Comparison of ENCODE assay signal across 1 cellular context in the genomic region with DNA sequence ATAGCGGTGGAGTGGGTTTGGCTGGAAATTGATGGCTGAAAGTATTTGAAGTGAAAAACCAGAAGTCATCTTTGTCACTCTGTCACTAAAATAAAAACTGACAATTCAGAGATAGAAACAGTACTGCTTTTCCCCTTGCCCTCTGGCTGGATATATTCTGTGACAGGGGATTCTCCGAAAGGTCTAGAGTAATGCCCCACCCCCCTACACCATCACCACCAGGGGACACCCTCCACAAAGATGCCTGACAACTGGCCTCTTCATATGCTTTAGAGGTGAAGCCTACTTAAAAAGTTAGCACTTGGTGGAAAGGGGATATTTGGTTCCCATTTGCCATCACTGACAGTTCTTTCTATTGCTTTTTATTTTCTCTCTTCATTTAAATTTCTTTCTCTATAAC.
TF ChIP-seq lines count a peak whose summit lies in the region.

No MANE protein-coding gene starts in this region.

TF ChIP-seq in K562, 482 proteins besides CTCF, POLR2A, EP300 and RAD21 (continued from another document):
- TF ChIP-seq, protein P1, sequence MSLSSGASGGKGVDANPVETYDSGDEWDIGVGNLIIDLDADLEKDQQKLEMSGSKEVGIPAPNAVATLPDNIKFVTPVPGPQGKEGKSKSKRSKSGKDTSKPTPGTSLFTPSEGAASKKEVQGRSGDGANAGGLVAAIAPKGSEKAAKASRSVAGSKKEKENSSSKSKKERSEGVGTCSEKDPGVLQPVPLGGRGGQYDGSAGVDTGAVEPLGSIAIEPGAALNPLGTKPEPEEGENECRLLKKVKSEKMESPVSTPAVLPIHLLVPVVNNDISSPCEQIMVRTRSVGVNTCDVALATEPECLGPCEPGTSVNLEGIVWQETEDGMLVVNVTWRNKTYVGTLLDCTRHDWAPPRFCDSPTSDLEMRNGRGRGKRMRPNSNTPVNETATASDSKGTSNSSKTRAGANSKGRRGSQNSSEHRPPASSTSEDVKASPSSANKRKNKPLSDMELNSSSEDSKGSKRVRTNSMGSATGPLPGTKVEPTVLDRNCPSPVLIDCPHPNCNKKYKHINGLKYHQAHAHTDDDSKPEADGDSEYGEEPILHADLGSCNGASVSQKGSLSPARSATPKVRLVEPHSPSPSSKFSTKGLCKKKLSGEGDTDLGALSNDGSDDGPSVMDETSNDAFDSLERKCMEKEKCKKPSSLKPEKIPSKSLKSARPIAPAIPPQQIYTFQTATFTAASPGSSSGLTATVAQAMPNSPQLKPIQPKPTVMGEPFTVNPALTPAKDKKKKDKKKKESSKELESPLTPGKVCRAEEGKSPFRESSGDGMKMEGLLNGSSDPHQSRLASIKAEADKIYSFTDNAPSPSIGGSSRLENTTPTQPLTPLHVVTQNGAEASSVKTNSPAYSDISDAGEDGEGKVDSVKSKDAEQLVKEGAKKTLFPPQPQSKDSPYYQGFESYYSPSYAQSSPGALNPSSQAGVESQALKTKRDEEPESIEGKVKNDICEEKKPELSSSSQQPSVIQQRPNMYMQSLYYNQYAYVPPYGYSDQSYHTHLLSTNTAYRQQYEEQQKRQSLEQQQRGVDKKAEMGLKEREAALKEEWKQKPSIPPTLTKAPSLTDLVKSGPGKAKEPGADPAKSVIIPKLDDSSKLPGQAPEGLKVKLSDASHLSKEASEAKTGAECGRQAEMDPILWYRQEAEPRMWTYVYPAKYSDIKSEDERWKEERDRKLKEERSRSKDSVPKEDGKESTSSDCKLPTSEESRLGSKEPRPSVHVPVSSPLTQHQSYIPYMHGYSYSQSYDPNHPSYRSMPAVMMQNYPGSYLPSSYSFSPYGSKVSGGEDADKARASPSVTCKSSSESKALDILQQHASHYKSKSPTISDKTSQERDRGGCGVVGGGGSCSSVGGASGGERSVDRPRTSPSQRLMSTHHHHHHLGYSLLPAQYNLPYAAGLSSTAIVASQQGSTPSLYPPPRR (CRISPR knock-in tag; IDR thresholded peaks at IDR 0.05; ENCODE audit: borderline replicate concordance), result no peak
- no peak for TF ChIP-seq ZNF12 (CRISPR knock-in tag; IDR thresholded peaks at IDR 0.05)
- no peak for TF ChIP-seq HIVEP1 (CRISPR knock-in tag; IDR thresholded peaks at IDR 0.05)
- TF ChIP-seq ZNF217 (CRISPR knock-in tag; IDR thresholded peaks at IDR 0.05), result no peak
- no peak for TF ChIP-seq MXI1 (IDR thresholded peaks at IDR 0.05; ENCODE audit: low read depth, low read length)
- TF ChIP-seq, protein P2, sequence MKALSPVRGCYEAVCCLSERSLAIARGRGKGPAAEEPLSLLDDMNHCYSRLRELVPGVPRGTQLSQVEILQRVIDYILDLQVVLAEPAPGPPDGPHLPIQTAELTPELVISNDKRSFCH (CRISPR knock-in tag; IDR thresholded peaks at IDR 0.05), result no peak
- TF ChIP-seq, protein P2 (tag; IDR thresholded peaks at IDR 0.05), result no peak
- TF ChIP-seq, protein P3, sequence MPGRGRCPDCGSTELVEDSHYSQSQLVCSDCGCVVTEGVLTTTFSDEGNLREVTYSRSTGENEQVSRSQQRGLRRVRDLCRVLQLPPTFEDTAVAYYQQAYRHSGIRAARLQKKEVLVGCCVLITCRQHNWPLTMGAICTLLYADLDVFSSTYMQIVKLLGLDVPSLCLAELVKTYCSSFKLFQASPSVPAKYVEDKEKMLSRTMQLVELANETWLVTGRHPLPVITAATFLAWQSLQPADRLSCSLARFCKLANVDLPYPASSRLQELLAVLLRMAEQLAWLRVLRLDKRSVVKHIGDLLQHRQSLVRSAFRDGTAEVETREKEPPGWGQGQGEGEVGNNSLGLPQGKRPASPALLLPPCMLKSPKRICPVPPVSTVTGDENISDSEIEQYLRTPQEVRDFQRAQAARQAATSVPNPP (IDR thresholded peaks at IDR 0.05; ENCODE audit: borderline replicate concordance, insufficient read depth, insufficient read length), result no peak
TF ChIP-seq in K562: peak in this region for 0.
